Comparison of ENCODE assay signal across 22 cellular contexts in the genomic region with DNA sequence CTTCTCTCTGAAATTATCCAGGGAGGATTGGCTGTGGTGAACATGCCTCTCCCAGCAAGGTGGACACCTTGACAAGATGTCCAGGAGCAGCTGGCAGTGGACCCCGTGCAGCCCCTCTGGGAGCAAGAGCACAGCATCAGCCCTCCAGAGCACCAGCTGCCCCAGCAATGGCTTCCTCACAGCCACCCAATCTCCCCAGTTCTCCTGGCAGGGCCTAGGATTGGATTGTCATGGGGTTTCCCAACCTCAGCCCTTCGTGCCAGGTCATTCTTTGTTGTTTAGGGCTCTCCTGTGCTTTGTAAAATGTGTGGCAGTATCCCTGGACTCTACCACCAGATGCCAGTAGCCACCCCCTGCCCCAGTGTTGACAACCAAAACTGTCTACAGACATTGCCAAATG. TPM values are rescaled to one million over a fixed set of nuclear protein-coding genes. Genes with fewer than 3 reads are reported as not detected.
A peak's percentile ranks its signal among the peaks of the same experiment; 100 is the strongest.
DNase-seq lines count a peak whose midpoint lies in the region; ATAC-seq and TF ChIP-seq lines count a peak whose summit lies in the region.
"Had no signal": no experiment of that assay in that cellular context is flagged by ENCODE, and none has a peak within 500 bp of the region (broad histone marks: within the 10 kb centered on the region; RNA-seq: fewer than 3 reads in every experiment).

No MANE protein-coding gene starts in this region.

- no peaks in the 10 kb centered on the region for H3K27me3 ChIP-seq in uterus
- H3K27me3 ChIP-seq: BE2C; BLaER1 treated with 17β-estradiol and CSF1 and Interleukin-3, amounts not matched to agents 10 nM and 100 nM had no signal

- intact Hi-C loops in CD14-positive monocyte (cut with micrococcal nuclease) (loop anchor here (5.0 to 10.0 kb wide), 2 partner anchors 56 to 173 kb away; no protein-coding TSS in a partner anchor), uterus (cut with DNase I; ENCODE audit: low total_unique reads) (no loop called here)

- no peak for TF ChIP-seq POLR2A in uterus (IDR thresholded peaks at IDR 0.05)

- H3K4me1 ChIP-seq in uterus = no peaks in the 10 kb centered on the region
- H3K4me1 ChIP-seq: Caco-2, HAP-1 had no signal

- peak overlapping the region; percentile 21 to 96 (median 89) for H3K27ac Mint-ChIP-seq in CD14-positive monocyte
- peak overlapping the region; percentile 62 for H3K27ac Mint-ChIP-seq in T-helper 17 cell
- no peak overlapping the region for H3K27ac Mint-ChIP-seq in chondrocyte (ENCODE audit: unreplicated experiment)
- no peak overlapping the region for H3K27ac Mint-ChIP-seq in activated naive CD8-positive, alpha-beta T cell treated with anti-CD3 and anti-CD28 coated beads for 36 hours
- H3K27ac Mint-ChIP-seq: CD4-positive, CD25-positive, alpha-beta regulatory T cell; CD8-positive, alpha-beta T cell; HFFc6 had no signal

- peaks cover 0 to 2% of the 10 kb centered on the region in 2 donors for H3K36me3 Mint-ChIP-seq in CD14-positive monocyte
- no peaks in the 10 kb centered on the region for H3K36me3 Mint-ChIP-seq in T-helper 17 cell (ENCODE audit: low read depth)
- no peaks in the 10 kb centered on the region for H3K36me3 Mint-ChIP-seq in chondrocyte (ENCODE audit: low read depth)
- no peaks in the 10 kb centered on the region for H3K36me3 Mint-ChIP-seq in activated naive CD8-positive, alpha-beta T cell treated with anti-CD3 and anti-CD28 coated beads for 36 hours
- H3K36me3 Mint-ChIP-seq: CD4-positive, CD25-positive, alpha-beta regulatory T cell; CD8-positive, alpha-beta T cell had no signal

- H3K4me3 Mint-ChIP-seq in CD14-positive monocyte = no peak overlapping the region
- H3K4me3 Mint-ChIP-seq in T-helper 17 cell = no peak overlapping the region
- H3K4me3 Mint-ChIP-seq in chondrocyte (ENCODE audit: unreplicated experiment) = no peak overlapping the region
- H3K4me3 Mint-ChIP-seq in activated naive CD8-positive, alpha-beta T cell treated with anti-CD3 and anti-CD28 coated beads for 36 hours = no peak overlapping the region
- H3K4me3 Mint-ChIP-seq: CD4-positive, CD25-positive, alpha-beta regulatory T cell; CD8-positive, alpha-beta T cell; HFFc6 had no signal

- DNase-seq in CD14-positive monocyte (ENCODE audit: low spot score) (no peak), T-helper 17 cell (no peak), chondrocyte (ENCODE audit: low spot score) (peak; percentile 56), uterus (no peak), NCI-H524 treated with DMSO at 0.1 percent for 48 hours (lab: John Stamatoyannopoulos, UW) (no peak), CD1c-positive myeloid dendritic cell (ENCODE audit: extremely low spot score) (no peak)
- DNase-seq in activated naive CD8-positive, alpha-beta T cell treated with anti-CD3 and anti-CD28 coated beads for 36 hours = no peak
- DNase-seq: 8988T; ACHN; AML-193; BE2C; Caco-2; CD4-positive, CD25-positive, alpha-beta regulatory T cell; CD8-positive, alpha-beta T cell; DMS153; DND-41; GOT3; HFFc6 had no signal

- H3K9me3 Mint-ChIP-seq in CD14-positive monocyte (peaks cover 0 to 5% (median 0%) of the 10 kb centered on the region in 7 donors), chondrocyte (ENCODE audit: low read depth) (no peaks in the 10 kb centered on the region)
- H3K9me3 Mint-ChIP-seq in activated naive CD8-positive, alpha-beta T cell treated with anti-CD3 and anti-CD28 coated beads for 36 hours = no peaks in the 10 kb centered on the region
- H3K9me3 Mint-ChIP-seq: CD8-positive, alpha-beta T cell; HFFc6 had no signal

- H3K4me3 ChIP-seq in uterus = no peak overlapping the region
- H3K4me3 ChIP-seq: A549; BLaER1 treated with 17β-estradiol and CSF1 and Interleukin-3, amounts not matched to agents 10 nM and 100 nM; GM12878; HAP-1 had no signal

- no peak for ATAC-seq in T-helper 17 cell
- ATAC-seq: A549; CD8-positive, alpha-beta T cell; GM12878 had no signal

- peak overlapping the region; percentile 47 to 68 for H3K27ac ChIP-seq in uterus
- H3K27ac ChIP-seq: A549 had no signal

- H3K4me1 Mint-ChIP-seq in CD14-positive monocyte (peaks cover 58% of the 10 kb centered on the region), T-helper 17 cell (peaks cover 26% of the 10 kb centered on the region), chondrocyte (ENCODE audit: low read depth) (peaks cover 22% of the 10 kb centered on the region)
- H3K4me1 Mint-ChIP-seq in activated naive CD8-positive, alpha-beta T cell treated with anti-CD3 and anti-CD28 coated beads for 36 hours = peaks cover 4% of the 10 kb centered on the region

- no peak for TF ChIP-seq CTCF in CD14-positive monocyte (IDR thresholded peaks at IDR 0.05)
- TF ChIP-seq CTCF in chondrocyte (IDR thresholded peaks at IDR 0.05) = no peak
- TF ChIP-seq CTCF in uterus (IDR thresholded peaks at IDR 0.05) = no peak

- peaks cover 0 to 2% (median under 1%) of the 10 kb centered on the region in 3 donors for H3K27me3 Mint-ChIP-seq in CD14-positive monocyte (ENCODE audit: low read depth in 3 of 3)
- H3K27me3 Mint-ChIP-seq in T-helper 17 cell = no peaks in the 10 kb centered on the region
- H3K27me3 Mint-ChIP-seq in chondrocyte (ENCODE audit: low read depth) = peaks cover under 1% of the 10 kb centered on the region
- peaks cover 3% of the 10 kb centered on the region for H3K27me3 Mint-ChIP-seq in activated naive CD8-positive, alpha-beta T cell treated with anti-CD3 and anti-CD28 coated beads for 36 hours

- no peaks in the 10 kb centered on the region for H3K36me3 ChIP-seq in uterus
- H3K36me3 ChIP-seq: BE2C; BLaER1 treated with 17β-estradiol and CSF1 and Interleukin-3, amounts not matched to agents 10 nM and 100 nM; HAP-1 had no signal

- no peaks in the 10 kb centered on the region for H3K9me3 ChIP-seq in T-helper 17 cell (ENCODE audit: control insufficient read depth, low read length, poor library complexity, severe bottlenecking)
- no peaks in the 10 kb centered on the region for H3K9me3 ChIP-seq in uterus
- H3K9me3 ChIP-seq: A549; BE2C; BLaER1 treated with 17β-estradiol and CSF1 and Interleukin-3, amounts not matched to agents 10 nM and 100 nM; Caco-2; HAP-1 had no signal

RNA-seq across cellular contexts. Expression of gene KRT36, which starts 1.8 kb away (rescaled TPM):
- polyA plus RNA-seq in CD14-positive monocyte = under 1 TPM; 0.24 to 0.87 TPM
- not detected for total RNA-seq in T-helper 17 cell
- total RNA-seq in chondrocyte = not detected in 3 replicates
- not detected for total RNA-seq in uterus
- not detected for total RNA-seq in activated naive CD8-positive, alpha-beta T cell treated with anti-CD3 and anti-CD28 coated beads for 36 hours
- total RNA-seq: Caco-2; CD4-positive, CD25-positive, alpha-beta regulatory T cell; CD8-positive, alpha-beta T cell; GM12878; HFFc6 had no signal
- polyA plus RNA-seq: A549; CD4-positive, CD25-positive, alpha-beta regulatory T cell; GM12878 had no signal

RNA-seq across cellular contexts. Expression of gene KRT35, which starts 10.5 kb away (rescaled TPM):
- polyA plus RNA-seq in CD14-positive monocyte = not detected
- total RNA-seq in T-helper 17 cell = not detected
- total RNA-seq in chondrocyte = not detected in 3 replicates
- not detected for total RNA-seq in uterus
- not detected for total RNA-seq in activated naive CD8-positive, alpha-beta T cell treated with anti-CD3 and anti-CD28 coated beads for 36 hours
- total RNA-seq: Caco-2; CD4-positive, CD25-positive, alpha-beta regulatory T cell; CD8-positive, alpha-beta T cell; GM12878; HFFc6 had no signal
- polyA plus RNA-seq: A549; CD4-positive, CD25-positive, alpha-beta regulatory T cell; GM12878 had no signal

RNA-seq across cellular contexts. Expression of gene KRT13, which starts 13.9 kb away (rescaled TPM):
- polyA plus RNA-seq in CD14-positive monocyte = not detected
- not detected for total RNA-seq in T-helper 17 cell
- total RNA-seq in chondrocyte = not detected in 3 replicates
- 1 to 10 TPM; 1.5 to 6.4 (median 3.0) TPM for total RNA-seq in uterus
- total RNA-seq in activated naive CD8-positive, alpha-beta T cell treated with anti-CD3 and anti-CD28 coated beads for 36 hours = not detected
- total RNA-seq: Caco-2; CD4-positive, CD25-positive, alpha-beta regulatory T cell; CD8-positive, alpha-beta T cell; GM12878; HFFc6 had no signal
- polyA plus RNA-seq: CD4-positive, CD25-positive, alpha-beta regulatory T cell; GM12878 had no signal

RNA-seq across cellular contexts. Expression of gene KRT32, which starts 24.3 kb away (rescaled TPM):
- not detected for polyA plus RNA-seq in CD14-positive monocyte
- total RNA-seq in T-helper 17 cell (not detected), chondrocyte (not detected in 3 replicates), uterus (not detected)
- total RNA-seq in activated naive CD8-positive, alpha-beta T cell treated with anti-CD3 and anti-CD28 coated beads for 36 hours = not detected
- total RNA-seq: Caco-2; CD4-positive, CD25-positive, alpha-beta regulatory T cell; CD8-positive, alpha-beta T cell; GM12878 had no signal
- polyA plus RNA-seq: A549; CD4-positive, CD25-positive, alpha-beta regulatory T cell; GM12878 had no signal

RNA-seq across cellular contexts. Expression of gene KRT15, which starts 27.2 kb away (rescaled TPM):
- not detected for polyA plus RNA-seq in CD14-positive monocyte
- total RNA-seq in T-helper 17 cell (not detected), chondrocyte (not detected in 3 replicates), uterus (10 to 100 TPM in 1 of 4 donors, 1 to 10 TPM in 1, under 1 TPM in 1, not detected in 1; 0.41 to 11.5 (median 1.6) TPM)
- total RNA-seq in activated naive CD8-positive, alpha-beta T cell treated with anti-CD3 and anti-CD28 coated beads for 36 hours = not detected
- total RNA-seq: CD4-positive, CD25-positive, alpha-beta regulatory T cell; CD8-positive, alpha-beta T cell had no signal
- polyA plus RNA-seq: CD4-positive, CD25-positive, alpha-beta regulatory T cell had no signal

Comparison
In these comparisons a context has a peak if more than half of its experiments do, and no peak if none do; other contexts are left out.
1. H3K27ac Mint-ChIP-seq: peak in CD14-positive monocyte (7 of 7) and T-helper 17 cell (single experiment); none in chondrocyte (single experiment) and activated naive CD8-positive, alpha-beta T cell treated with anti-CD3 and anti-CD28 coated beads for 36 hours (single experiment).